ENCODE assay signal across 10 cellular contexts in genomic region chr2:238127165-238128060, GRCh38. TPM values are rescaled to one million over a fixed set of nuclear protein-coding genes. Genes with fewer than 3 reads are reported as not detected.
DNase-seq lines count a peak whose midpoint lies in the region; ATAC-seq, FAIRE-seq and TF ChIP-seq lines count a peak whose summit lies in the region.
"Had no signal": no experiment of that assay in that cellular context is flagged by ENCODE, and none has a peak within 500 bp of the region (broad histone marks: within the 10 kb centered on the region; RNA-seq: fewer than 3 reads in every experiment).

No MANE protein-coding gene starts in this region.

- POLR2A ChIA-PET in GM12878 (lab: Charles Lee), result interaction anchor here (0.6 kb wide), 1 partner anchor 75 kb away, joined by 3 read pairs; no protein-coding TSS in a partner anchor
- POLR2A ChIA-PET in RWPE1 (lab: Yijun Ruan, JAX; ENCODE audit: low non-redundant PET), result interaction anchor here (0.6 kb wide), 1 partner anchor 10 kb away, joined by 3 read pairs; no protein-coding TSS in a partner anchor

- H3K4me2 ChIP-seq in GM12878 (ENCODE audit: control insufficient read depth, insufficient read depth) (no peak overlapping the region), mesendoderm (ENCODE audit: low read length) (no peak overlapping the region)

- H3K79me2 ChIP-seq in GM12878 (ENCODE audit: control insufficient read depth, insufficient read depth, low read length) (no peaks in the 10 kb centered on the region), mesendoderm (ENCODE audit: control insufficient read depth, insufficient read depth, low read length) (no peaks in the 10 kb centered on the region)

- TF ChIP-seq CTCF in AG09319 (IDR thresholded peaks at IDR 0.05; ENCODE audit: low read depth, low read length) (peak; percentile 5; the same call in 1 of the 2 replicates), GM12878 (IDR thresholded peaks at IDR 0.05 in 2 of 3, conservative IDR thresholded peaks at IDR 0.05 in 1 of 3; ENCODE audit: control insufficient read depth in 2 of 3, extremely low read depth in 1 of 3, insufficient read depth in 1 of 3, low read depth in 3 of 3, low read length in 3 of 3) (no peak), RWPE1 (conservative IDR thresholded peaks at IDR 0.05; ENCODE audit: low read depth) (no peak)

- no peak overlapping the region for H3K18ac ChIP-seq in mesendoderm (ENCODE audit: low read length)

- H2BK15ac ChIP-seq in mesendoderm (replicated peaks; ENCODE audit: low read depth), result no peak overlapping the region

- H3K4ac ChIP-seq in mesendoderm (ENCODE audit: low read depth, low read length), result no peak overlapping the region

- no peak overlapping the region for H4K8ac ChIP-seq in mesendoderm (ENCODE audit: low read depth, low read length)

- H3K79me1 ChIP-seq in mesendoderm (ENCODE audit: low read length), result no peaks in the 10 kb centered on the region

- no peak overlapping the region for H3K27ac ChIP-seq in GM12878 (ENCODE audit: control insufficient read depth, insufficient read depth)
- no peak overlapping the region for H3K27ac ChIP-seq in mesendoderm (ENCODE audit: low read depth, low read length)
- H3K27ac ChIP-seq in RWPE1, result no peak overlapping the region

- no peak overlapping the region for H2BK5ac ChIP-seq in mesendoderm (ENCODE audit: low read length)

- peak overlapping the region; percentile 16; the same call in 1 of the 2 replicates for H2AFZ ChIP-seq in GM12878 (ENCODE audit: control insufficient read depth, low read depth, low read length)

- H3K27me3 ChIP-seq in GM12878 (replicated peaks in 1 of 2; ENCODE audit: control insufficient read depth in 2 of 2, insufficient read depth in 2 of 2, low read length in 1 of 2), result no peaks in the 10 kb centered on the region
- H3K27me3 ChIP-seq in mesendoderm (ENCODE audit: insufficient read depth, low read length, poor library complexity), result no peaks in the 10 kb centered on the region

- no peaks in the 10 kb centered on the region for H3K4me1 ChIP-seq in GM12878 (ENCODE audit: control insufficient read depth, insufficient read depth, low read length)
- peaks cover 4% of the 10 kb centered on the region for H3K4me1 ChIP-seq in mesendoderm (ENCODE audit: control insufficient read depth, low read depth, low read length)

- peak overlapping the region; percentile 79 for H3K56ac ChIP-seq in mesendoderm (ENCODE audit: low read length)

- SMC1A ChIA-PET in GM12878 (lab: Charles Lee; ENCODE audit: uncharacterized antibody, unreplicated experiment), result interaction anchor here (1.0 kb wide), 1 partner anchor 19 kb away, joined by 3 read pairs; no protein-coding TSS in a partner anchor

- BruUV-seq in GM12878 (replicated peaks; lab: Mats Ljungman, UMichigan), result no TSS peak

- no peak overlapping the region for H3K23ac ChIP-seq in mesendoderm (ENCODE audit: low read length)

- intact Hi-C loops in GM12878 (cut with micrococcal nuclease; ENCODE audit: unreplicated experiment), result no loop called here

- no peak overlapping the region for H3K4me3 ChIP-seq in GM12878
- H3K4me3 ChIP-seq in mesendoderm (ENCODE audit: low read length), result no peak overlapping the region

- TF ChIP-seq RAD21 in GM12878 (IDR thresholded peaks at IDR 0.05; ENCODE audit: insufficient read depth, low read depth, low read length), result no peak

- no peak for TF ChIP-seq POLR2A in GM12878 (IDR thresholded peaks at IDR 0.05; ENCODE audit: low read depth, low read length)

- no peaks in the 10 kb centered on the region for H4K20me1 ChIP-seq in GM12878 (ENCODE audit: control insufficient read depth, insufficient read depth)

- H2AK5ac ChIP-seq in mesendoderm (ENCODE audit: low read length), result no peak overlapping the region

- WGBS in GM12878 (ENCODE audit: insufficient coverage, insufficient replicate concordance, low lambda C conversion rate, missing lambda C conversion rate), result 56% methylated on average over 30 of the region's 36 CpGs
- WGBS in mesendoderm (ENCODE audit: extremely low coverage, insufficient coverage, low lambda C conversion rate), result no CpG with 5 or more reads among the region's 36 CpGs

- H3K9ac ChIP-seq in GM12878 (ENCODE audit: control insufficient read depth, insufficient read depth, low read length) (no peak overlapping the region), mesendoderm (ENCODE audit: low read length) (peak overlapping the region; percentile 16)

- CTCF ChIA-PET in GM12878 (lab: Yijun Ruan, JAX) (interaction anchor here (0.6 kb wide), 1 partner anchor 136 kb away, joined by 3 read pairs; no protein-coding TSS in a partner anchor), RWPE1 (lab: Yijun Ruan, JAX) (interaction anchor here (1.3 kb wide), 1 partner anchor 12 kb away, joined by 3 read pairs; no protein-coding TSS in a partner anchor)

- peak; percentile 79 for ATAC-seq in GM12878

- in situ Hi-C loops in GM12878 (cut with MboI), result no loop called here

- no peak overlapping the region for H4K5ac ChIP-seq in mesendoderm (ENCODE audit: low read length)

- DNase-seq in AG09319 (ENCODE audit: extremely low read depth, low read depth) (peak; percentile 10), HCEC 1CT (peak; percentile 67), GM12878 (ENCODE audit: low read depth, low spot score) (no peak), mesendoderm (peak; percentile 57), DMS53 treated with DMSO at 0.1 percent for 48 hours (lab: John Stamatoyannopoulos, UW; ENCODE audit: unreplicated experiment) (no peak), NCI-H2081 treated with DMSO at 0.1 percent for 48 hours (lab: John Stamatoyannopoulos, UW) (no peak), RWPE1 (ENCODE audit: low spot score) (no peak)
- no peak for DNase-seq in stimulated activated CD4-positive, alpha-beta T cell treated with anti-CD3 and anti-CD28 coated beads, Interleukin-2, amount 100 ng/mL, for 48 hours
- DNase-seq: stimulated activated naive CD4-positive, alpha-beta T cell had no signal

- RAD21 ChIA-PET in GM12878 (lab: Charles Lee; ENCODE audit: unreplicated experiment), result no interaction called here

- peaks cover 4% of the 10 kb centered on the region; the same call in 2 of the 3 replicates for H3K9me3 ChIP-seq in GM12878 (replicated peaks; ENCODE audit: control insufficient read depth, insufficient read depth, low read length)

- no peaks in the 10 kb centered on the region for H3K36me3 ChIP-seq in GM12878 (ENCODE audit: control insufficient read depth in 2 of 2, insufficient read depth in 2 of 2, low read length in 1 of 2)
- no peaks in the 10 kb centered on the region for H3K36me3 ChIP-seq in mesendoderm (ENCODE audit: control insufficient read depth, insufficient read depth, low read length)

- H2BK120ac ChIP-seq in mesendoderm (ENCODE audit: low read depth, low read length), result no peak overlapping the region

- FAIRE-seq in GM12878 (lab: Jason Lieb, UNC), result no peak
- FAIRE-seq: islet of Langerhans had no signal

- TF ChIP-seq EP300 in GM12878 (IDR thresholded peaks at IDR 0.05; ENCODE audit: borderline replicate concordance in 1 of 2, control insufficient read depth in 1 of 2, low read depth in 2 of 2, low read length in 2 of 2), result no peak

RNA-seq across cellular contexts. Expression of gene KLHL30, which starts 11.1 kb away (rescaled TPM):
- 0.12 and 0.13 TPM in 2 replicates for total RNA-seq in GM12878 (2013; cell fraction: nucleolus; rRNA removed)
- total RNA-seq in GM12878 (2014; rRNA removed) (0.05 TPM in 1 of 2 replicates, not detected in the other), GM12878 (2014; rRNA removed; fragmentation: Illumina TruSeq; extraction: Trizol) (not detected in 2 replicates), GM12878 (2021) (0.05 TPM in 1 of 2 replicates, not detected in the other)
- polyA plus RNA-seq in GM12878 (2011; ENCODE audit: low read depth), result not detected
- polyA plus RNA-seq in GM12878 (2011; rRNA removed) (not detected in 2 replicates), GM12878 (2014; fragmentation: Illumina TruSeq; extraction: Trizol) (not detected in 2 replicates), GM12878 (2014; fragmentation: Nextera tagmentation; extraction: Ambion mirVana) (not detected), GM12878 (2014; rRNA removed) (not detected in 2 replicates), GM12878 (2016; fragmentation: Nextera tagmentation; extraction: Ambion mirVana) (under 1 TPM in 1 of 2 experiments, not detected in 1; 0.03 TPM)
- not detected in 2 replicates for polyA plus RNA-seq in GM12878 (2011; cell fraction: cytosol; rRNA removed)
- 0.09 TPM in 1 of 2 replicates, not detected in the other for polyA plus RNA-seq in GM12878 (2011; cell fraction: nucleus; rRNA removed)
- 0.03 TPM in 1 of 2 replicates, not detected in the other for polyA plus RNA-seq in GM12878 (2012)
- polyA minus RNA-seq in GM12878 (2011; rRNA and poly(A)+ RNA removed), result not detected in 2 replicates
- polyA minus RNA-seq in GM12878 (2011; cell fraction: cytosol; rRNA and poly(A)+ RNA removed), result not detected in 2 replicates
- not detected in 2 replicates for polyA minus RNA-seq in GM12878 (2011; cell fraction: nucleus; rRNA and poly(A)+ RNA removed)
- polyA plus RNA-seq in mesendoderm (2013, experiment 1 of 2), result 0.03 TPM
- not detected for polyA plus RNA-seq in mesendoderm (2013, experiment 2 of 2)

RNA-seq across cellular contexts. Expression of gene ESPNL, which starts 27.3 kb away (rescaled TPM):
- 3.3 and 4.0 TPM in 2 replicates for total RNA-seq in GM12878 (2013; cell fraction: nucleolus; rRNA removed)
- total RNA-seq in GM12878 (2014; rRNA removed) (0.49 and 0.56 TPM in 2 replicates), GM12878 (2014; rRNA removed; fragmentation: Illumina TruSeq; extraction: Trizol) (0.14 and 0.18 TPM in 2 replicates), GM12878 (2021) (0.32 and 0.41 TPM in 2 replicates)
- 0.07 TPM for polyA plus RNA-seq in GM12878 (2011; ENCODE audit: low read depth)
- polyA plus RNA-seq in GM12878 (2011; rRNA removed) (0.56 and 0.94 TPM in 2 replicates), GM12878 (2014; fragmentation: Illumina TruSeq; extraction: Trizol) (0.12 TPM in 1 of 2 replicates, not detected in the other), GM12878 (2014; fragmentation: Nextera tagmentation; extraction: Ambion mirVana) (not detected), GM12878 (2014; rRNA removed) (0.36 and 0.39 TPM in 2 replicates), GM12878 (2016; fragmentation: Nextera tagmentation; extraction: Ambion mirVana) (under 1 TPM in 1 of 2 experiments, not detected in 1; 0.05 TPM)
- 1.6 and 2.2 TPM in 2 replicates for polyA plus RNA-seq in GM12878 (2011; cell fraction: cytosol; rRNA removed)
- polyA plus RNA-seq in GM12878 (2011; cell fraction: nucleus; rRNA removed), result 6.6 and 6.9 TPM in 2 replicates
- 0.38 and 0.48 TPM in 2 replicates for polyA plus RNA-seq in GM12878 (2012)
- polyA minus RNA-seq in GM12878 (2011; rRNA and poly(A)+ RNA removed), result 0.15 and 0.62 TPM in 2 replicates
- polyA minus RNA-seq in GM12878 (2011; cell fraction: cytosol; rRNA and poly(A)+ RNA removed), result 0.94 TPM in 1 of 2 replicates, not detected in the other
- 0.60 and 0.77 TPM in 2 replicates for polyA minus RNA-seq in GM12878 (2011; cell fraction: nucleus; rRNA and poly(A)+ RNA removed)
- 0.46 TPM for polyA plus RNA-seq in mesendoderm (2013, experiment 1 of 2)
- polyA plus RNA-seq in mesendoderm (2013, experiment 2 of 2), result 0.50 TPM

RNA-seq across cellular contexts. Expression of gene ERFE, which starts 31.4 kb away (rescaled TPM):
- total RNA-seq in GM12878 (2013; cell fraction: nucleolus; rRNA removed), result not detected in 2 replicates
- total RNA-seq in GM12878 (2014; rRNA removed) (not detected in 2 replicates), GM12878 (2014; rRNA removed; fragmentation: Illumina TruSeq; extraction: Trizol) (not detected in 2 replicates), GM12878 (2021) (not detected in 2 replicates)
- polyA plus RNA-seq in GM12878 (2011; ENCODE audit: low read depth), result not detected
- polyA plus RNA-seq in GM12878 (2011; rRNA removed) (not detected in 2 replicates), GM12878 (2014; fragmentation: Illumina TruSeq; extraction: Trizol) (not detected in 2 replicates), GM12878 (2014; fragmentation: Nextera tagmentation; extraction: Ambion mirVana) (not detected), GM12878 (2014; rRNA removed) (not detected in 2 replicates), GM12878 (2016; fragmentation: Nextera tagmentation; extraction: Ambion mirVana) (not detected)
- polyA plus RNA-seq in GM12878 (2011; cell fraction: cytosol; rRNA removed), result not detected in 2 replicates
- polyA plus RNA-seq in GM12878 (2011; cell fraction: nucleus; rRNA removed), result not detected in 2 replicates
- 0.11 TPM in 1 of 2 replicates, not detected in the other for polyA plus RNA-seq in GM12878 (2012)
- polyA minus RNA-seq in GM12878 (2011; rRNA and poly(A)+ RNA removed), result not detected in 2 replicates
- not detected in 2 replicates for polyA minus RNA-seq in GM12878 (2011; cell fraction: cytosol; rRNA and poly(A)+ RNA removed)
- polyA minus RNA-seq in GM12878 (2011; cell fraction: nucleus; rRNA and poly(A)+ RNA removed), result 0.24 TPM in 1 of 2 replicates, not detected in the other
- 0.39 TPM for polyA plus RNA-seq in mesendoderm (2013, experiment 1 of 2)
- polyA plus RNA-seq in mesendoderm (2013, experiment 2 of 2), result 0.41 TPM

Comparison
In these comparisons a context has a peak if more than half of its experiments do, and no peak if none do; other contexts are left out.
1. DNase-seq: peak in AG09319 (single experiment), HCEC 1CT (single experiment) and mesendoderm (single experiment); none in GM12878 (single experiment), DMS53 treated with DMSO at 0.1 percent for 48 hours (single experiment), stimulated activated CD4-positive, alpha-beta T cell treated with anti-CD3 and anti-CD28 coated beads, Interleukin-2, amount 100 ng/mL, for 48 hours (0 of 2), NCI-H2081 treated with DMSO at 0.1 percent for 48 hours (single experiment) and RWPE1 (single experiment).